ENCODE assay signal across 14 cellular contexts in the genomic region with DNA sequence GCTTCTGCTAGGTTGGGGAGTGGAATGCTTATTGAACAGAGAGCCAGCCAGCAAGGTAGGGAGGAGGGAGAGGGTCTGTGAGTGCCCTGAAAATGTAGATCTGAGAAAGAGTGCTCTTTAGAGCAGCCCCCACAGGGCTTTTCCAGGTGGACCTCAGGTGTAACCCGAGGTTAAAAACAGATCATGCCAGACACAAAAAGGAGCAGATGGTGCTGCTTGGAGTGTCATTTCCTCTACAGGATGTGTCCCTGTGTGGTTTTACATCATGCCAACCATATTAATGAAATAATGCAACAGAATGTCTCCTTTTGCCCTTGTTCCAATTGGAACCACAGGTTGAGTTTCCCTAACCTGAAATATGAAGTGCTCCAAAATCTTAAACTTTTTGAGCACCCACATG. TPM values are rescaled to one million over a fixed set of nuclear protein-coding genes. Genes with fewer than 3 reads are reported as not detected.
A peak's percentile ranks its signal among the peaks of the same experiment; 100 is the strongest.
DNase-seq lines count a peak whose midpoint lies in the region; ATAC-seq, FAIRE-seq and TF ChIP-seq lines count a peak whose summit lies in the region.
"Had no signal": no experiment of that assay in that cellular context is flagged by ENCODE, and none has a peak within 500 bp of the region (broad histone marks: within the 10 kb centered on the region; RNA-seq: fewer than 3 reads in every experiment).

No MANE protein-coding gene starts in this region.

- peak overlapping the region; percentile 93 for H3K27ac Mint-ChIP-seq in CD4-positive, alpha-beta T cell
- H3K27ac Mint-ChIP-seq in activated naive CD4-positive, alpha-beta T cell treated with anti-CD3 and anti-CD28 coated beads, Interleukin-2, amount 50 U/mL, for 72 hours: peak overlapping the region; percentile 67 to 87
- peak overlapping the region; percentile 95 to 99 (median 98) for H3K27ac Mint-ChIP-seq in naive thymus-derived CD4-positive, alpha-beta T cell

- POLR2A ChIA-PET in CD4-positive, alpha-beta T cell (lab: Charles Lee): interaction anchor here (0.7 to 4.1 kb wide), 4 partner anchors 7 to 51 kb away, joined by 3 to 26 read pairs (median 6); no protein-coding TSS in a partner anchor
- POLR2A ChIA-PET in naive thymus-derived CD4-positive, alpha-beta T cell (lab: Charles Lee): interaction anchor here (1.0 to 2.2 kb wide), 4 partner anchors 7 to 18 kb away, joined by 4 to 13 read pairs (median 7); no protein-coding TSS in a partner anchor

- peak overlapping the region; percentile 90 for H3K4me3 Mint-ChIP-seq in CD4-positive, alpha-beta T cell
- peak overlapping the region; percentile 32 to 97 (median 88) for H3K4me3 Mint-ChIP-seq in naive thymus-derived CD4-positive, alpha-beta T cell

- ATAC-seq in CD4-positive, alpha-beta T cell (ENCODE audit: poor library complexity): no peak
- ATAC-seq in activated naive CD4-positive, alpha-beta T cell treated with anti-CD3 and anti-CD28 coated beads, Interleukin-2, amount 50 U/mL, for 72 hours: no peak
- no peak for ATAC-seq in naive thymus-derived CD4-positive, alpha-beta T cell
- ATAC-seq in GM21381 (IDR thresholded peaks at IDR 0.05; ENCODE audit: unreplicated experiment): no peak
- no peak for ATAC-seq in HG03457 (IDR thresholded peaks at IDR 0.05; ENCODE audit: unreplicated experiment)

- CTCF ChIA-PET in CD4-positive, alpha-beta T cell (lab: Charles Lee): no interaction called here
- CTCF ChIA-PET in naive thymus-derived CD4-positive, alpha-beta T cell (lab: Charles Lee): no interaction called here

- H3K27me3 ChIP-seq in CD4-positive, alpha-beta T cell (ENCODE audit: control insufficient read depth, insufficient read depth, low read length): no peaks in the 10 kb centered on the region
- no peaks in the 10 kb centered on the region for H3K27me3 ChIP-seq in naive thymus-derived CD4-positive, alpha-beta T cell (ENCODE audit: control insufficient read depth in 2 of 2, insufficient read depth in 2 of 2, low read length in 2 of 2)
- H3K27me3 ChIP-seq: hepatocyte had no signal

- peak; percentile 26 for FAIRE-seq in GM12891 (lab: Jason Lieb, UNC)

- no peaks in the 10 kb centered on the region for H3K9me3 ChIP-seq in CD4-positive, alpha-beta T cell (ENCODE audit: control insufficient read depth, low read length)
- no peaks in the 10 kb centered on the region for H3K9me3 ChIP-seq in naive thymus-derived CD4-positive, alpha-beta T cell (ENCODE audit: control insufficient read depth in 2 of 3, low read length in 3 of 3)

- no peaks in the 10 kb centered on the region for H3K9me3 Mint-ChIP-seq in CD4-positive, alpha-beta T cell
- H3K9me3 Mint-ChIP-seq in activated naive CD4-positive, alpha-beta T cell treated with anti-CD3 and anti-CD28 coated beads, Interleukin-2, amount 50 U/mL, for 72 hours: no peaks in the 10 kb centered on the region
- no peaks in the 10 kb centered on the region for H3K9me3 Mint-ChIP-seq in naive thymus-derived CD4-positive, alpha-beta T cell

- no peak for TF ChIP-seq POLR2A in GM12891 (IDR thresholded peaks at IDR 0.05; ENCODE audit: low read depth, low read length)

- H3K4me3 ChIP-seq in naive thymus-derived CD4-positive, alpha-beta T cell (ENCODE audit: low read length): no peak overlapping the region
- H3K4me3 ChIP-seq: hepatocyte, PC-9 had no signal

- H3K4me1 ChIP-seq in naive thymus-derived CD4-positive, alpha-beta T cell (ENCODE audit: control insufficient read depth in 2 of 2, insufficient read depth in 2 of 2, low read length in 2 of 2): peaks cover 74 to 94% of the 10 kb centered on the region in 2 donors

- H3K27ac ChIP-seq in CD4-positive, alpha-beta T cell (ENCODE audit: low read depth, low read length): peak overlapping the region; percentile 37
- H3K27ac ChIP-seq in naive thymus-derived CD4-positive, alpha-beta T cell (ENCODE audit: low read depth, low read length): peak overlapping the region; percentile 85
- H3K27ac ChIP-seq: hepatocyte, PC-9 had no signal

- DNase-seq in CD4-positive, alpha-beta T cell: no peak
- DNase-seq in GM12891 (ENCODE audit: insufficient read length, low spot score) (no peak), HuH-7.5 (ENCODE audit: low spot score) (no peak)
- no peak for DNase-seq in activated naive CD4-positive, alpha-beta T cell treated with anti-CD3 and anti-CD28 coated beads, Interleukin-2, amount 50 U/mL, for 72 hours (ENCODE audit: low spot score in 2 of 2)
- no peak for DNase-seq in naive thymus-derived CD4-positive, alpha-beta T cell
- DNase-seq: effector CD8-positive, alpha-beta T cell; NCI-H187 treated with DMSO at 0.1 percent for 48 hours; PC-9; retina had no signal

- no peaks in the 10 kb centered on the region for H3K27me3 Mint-ChIP-seq in CD4-positive, alpha-beta T cell
- no peaks in the 10 kb centered on the region for H3K27me3 Mint-ChIP-seq in naive thymus-derived CD4-positive, alpha-beta T cell

- intact Hi-C loops in CD4-positive, alpha-beta T cell (cut with DNase I, micrococcal nuclease): loop anchor here (5.0 to 10.0 kb wide), 3 partner anchors 47 to 1027 kb away; a partner anchor contains a TSS
- intact Hi-C loops in naive thymus-derived CD4-positive, alpha-beta T cell (cut with micrococcal nuclease): loop anchor here in 1 of 2 donors (10.0 kb wide), 2 partner anchors 643 to 1037 kb away; a partner anchor contains a TSS

- no peaks in the 10 kb centered on the region for H3K36me3 ChIP-seq in naive thymus-derived CD4-positive, alpha-beta T cell (ENCODE audit: control insufficient read depth in 2 of 3, insufficient read depth in 3 of 3, low read length in 3 of 3)

- TF ChIP-seq CTCF in CD4-positive, alpha-beta T cell (IDR thresholded peaks at IDR 0.05): no peak

- H3K4me1 Mint-ChIP-seq in CD4-positive, alpha-beta T cell (ENCODE audit: low read depth): peaks cover 100% of the 10 kb centered on the region
- H3K4me1 Mint-ChIP-seq in naive thymus-derived CD4-positive, alpha-beta T cell: peaks cover 88 to 100% (median 99%) of the 10 kb centered on the region in 7 donors

- H3K36me3 Mint-ChIP-seq in CD4-positive, alpha-beta T cell (ENCODE audit: low read depth): peaks cover under 1% of the 10 kb centered on the region
- peaks cover 32 to 78% of the 10 kb centered on the region in 2 donors for H3K36me3 Mint-ChIP-seq in activated naive CD4-positive, alpha-beta T cell treated with anti-CD3 and anti-CD28 coated beads, Interleukin-2, amount 50 U/mL, for 72 hours
- H3K36me3 Mint-ChIP-seq in naive thymus-derived CD4-positive, alpha-beta T cell: peaks cover 0 to 41% (median 0%) of the 10 kb centered on the region in 5 donors

TF ChIP-seq in GM12891, 5 proteins besides CTCF, POLR2A, EP300 and RAD21:
- no peak for TF ChIP-seq POLR2AphosphoS5 (IDR thresholded peaks at IDR 0.05; ENCODE audit: low read depth, low read length)
- no peak for TF ChIP-seq SPI1 (IDR thresholded peaks at IDR 0.05; ENCODE audit: low read depth, low read length)
- TF ChIP-seq PAX5 (IDR thresholded peaks at IDR 0.05; ENCODE audit: insufficient read depth, low read length, severe bottlenecking): no peak
- TF ChIP-seq POU2F2 (IDR thresholded peaks at IDR 0.05; ENCODE audit: low read depth, low read length): no peak
- no peak for TF ChIP-seq TAF1 (IDR thresholded peaks at IDR 0.05; ENCODE audit: low read depth, low read length)
TF ChIP-seq in GM12891: peak in this region for 0.

RNA-seq across cellular contexts. Expression of a gene that starts 6.4 kb away (rescaled TPM):
- 10 to 100 TPM; 93.7 to 95.1 TPM for total RNA-seq in CD4-positive, alpha-beta T cell
- 24.1 TPM for polyA plus RNA-seq in GM12891 (2012; ENCODE audit: low read depth, missing spikeins)
- 10 to 100 TPM; 54.1 to 98.6 TPM for total RNA-seq in activated naive CD4-positive, alpha-beta T cell treated with anti-CD3 and anti-CD28 coated beads, Interleukin-2, amount 50 U/mL, for 72 hours
- total RNA-seq in naive thymus-derived CD4-positive, alpha-beta T cell: 10 to 100 TPM; 42.9 to 90.8 (median 65.0) TPM
- polyA plus RNA-seq in naive thymus-derived CD4-positive, alpha-beta T cell: 1 to 10 TPM; 4.3 to 6.3 TPM

RNA-seq across cellular contexts. Expression of a gene that starts 43.1 kb away (rescaled TPM):
- not detected for total RNA-seq in CD4-positive, alpha-beta T cell
- polyA plus RNA-seq in GM12891 (2012; ENCODE audit: low read depth, missing spikeins): not detected
- not detected for total RNA-seq in activated naive CD4-positive, alpha-beta T cell treated with anti-CD3 and anti-CD28 coated beads, Interleukin-2, amount 50 U/mL, for 72 hours
- not detected for total RNA-seq in naive thymus-derived CD4-positive, alpha-beta T cell
- not detected for polyA plus RNA-seq in naive thymus-derived CD4-positive, alpha-beta T cell
- total RNA-seq: mesenteric fat pad, PC-9, ureter had no signal
- polyA plus RNA-seq: hepatocyte had no signal
